In genomic region chr1:16927711-16928485, GRCh38 we compare ENCODE assay signal across 17 cellular contexts. TPM values are rescaled to one million over a fixed set of nuclear protein-coding genes. Genes with fewer than 3 reads are reported as not detected.
DNase-seq lines count a peak whose midpoint lies in the region; ATAC-seq and TF ChIP-seq lines count a peak whose summit lies in the region.
"Had no signal": no experiment of that assay in that cellular context is flagged by ENCODE, and none has a peak within 500 bp of the region (broad histone marks: within the 10 kb centered on the region; RNA-seq: fewer than 3 reads in every experiment).

No MANE protein-coding gene starts in this region.

- H3K27me3 ChIP-seq in GM23338 (ENCODE audit: insufficient read depth): no peaks in the 10 kb centered on the region
- H3K27me3 ChIP-seq: uterus had no signal

- peaks cover 55% of the 10 kb centered on the region for H3F3A ChIP-seq in GM23338 (replicated peaks; ENCODE audit: low read depth)

- no peaks in the 10 kb centered on the region for H3K9me2 ChIP-seq in GM23338 (ENCODE audit: insufficient read depth)

- no peak overlapping the region for H3K27ac ChIP-seq in GM23338 (ENCODE audit: low read depth)
- H3K27ac ChIP-seq: esophagus muscularis mucosa, SK-N-MC, uterus had no signal

- peaks cover 19% of the 10 kb centered on the region for H3K4me1 ChIP-seq in GM23338 (ENCODE audit: insufficient read depth)
- H3K4me1 ChIP-seq: uterus had no signal

- H3K4me3 ChIP-seq in GM23338: no peak overlapping the region
- H3K4me3 ChIP-seq: esophagus muscularis mucosa, SK-N-MC, uterus had no signal

- TF ChIP-seq CTCF in GM23338 (conservative IDR thresholded peaks at IDR 0.05; ENCODE audit: low read depth in 2 of 2): no peak

- H2AFZ ChIP-seq in GM23338: no peak overlapping the region

- no peak overlapping the region for H3K4me2 ChIP-seq in GM23338

- no peaks in the 10 kb centered on the region for H3K9me3 Mint-ChIP-seq in activated T-cell treated with anti-CD3 and anti-CD28 coated beads, Interleukin-2, amount 50 U/mL, for 72 hours
- no peaks in the 10 kb centered on the region for H3K9me3 Mint-ChIP-seq in GM23338
- H3K9me3 Mint-ChIP-seq in stimulated activated naive B cell treated with anti-CD40 and anti-IgM and Interleukin-4, amounts not matched to agents 10 μg/mL and 1 μg/mL and 100 μg/mL, for 72 hours: no peaks in the 10 kb centered on the region
- H3K9me3 Mint-ChIP-seq: activated T-helper 1 cell treated with anti-CD3 and anti-CD28 coated beads, Interleukin-12 subunit alpha, Interleukin-12 subunit beta, Interleukin-2, Interleukin-4 antibody, amounts not matched to agents 30 ng/mL and 10 ng/mL and 1 ng/mL, durations not matched to agents 14 hours and 24 hours and 36 hours had no signal

- ATAC-seq in activated T-cell treated with anti-CD3 and anti-CD28 coated beads, Interleukin-2, amount 50 U/mL, for 72 hours (replicated peaks in 1 of 2): peak; percentile 38 to 47
- ATAC-seq in GM23338: no peak
- peak; percentile 36 to 68 for ATAC-seq in stimulated activated naive B cell treated with anti-CD40 and anti-IgM and Interleukin-4, amounts not matched to agents 10 μg/mL and 1 μg/mL and 100 μg/mL, for 72 hours (replicated peaks)
- ATAC-seq: PC-3 had no signal

- peaks cover 17% of the 10 kb centered on the region for H3K36me3 ChIP-seq in GM23338 (ENCODE audit: insufficient read depth)
- H3K36me3 ChIP-seq: uterus had no signal

- H3K79me2 ChIP-seq in GM23338 (replicated peaks; ENCODE audit: insufficient read depth): peaks cover 38% of the 10 kb centered on the region

- peaks cover 10% of the 10 kb centered on the region for H3K4me1 Mint-ChIP-seq in activated T-cell treated with anti-CD3 and anti-CD28 coated beads, Interleukin-2, amount 50 U/mL, for 72 hours (ENCODE audit: low read depth)
- peaks cover 41% of the 10 kb centered on the region for H3K4me1 Mint-ChIP-seq in GM23338
- H3K4me1 Mint-ChIP-seq in stimulated activated naive B cell treated with anti-CD40 and anti-IgM and Interleukin-4, amounts not matched to agents 10 μg/mL and 1 μg/mL and 100 μg/mL, for 72 hours: peaks cover 10 to 18% of the 10 kb centered on the region in 2 donors

- H3K36me3 Mint-ChIP-seq in activated T-cell treated with anti-CD3 and anti-CD28 coated beads, Interleukin-2, amount 50 U/mL, for 72 hours (ENCODE audit: insufficient read depth in 2 of 2): no peaks in the 10 kb centered on the region
- H3K36me3 Mint-ChIP-seq in GM23338 (ENCODE audit: low read depth): peaks cover 34% of the 10 kb centered on the region
- H3K36me3 Mint-ChIP-seq in stimulated activated naive B cell treated with anti-CD40 and anti-IgM and Interleukin-4, amounts not matched to agents 10 μg/mL and 1 μg/mL and 100 μg/mL, for 72 hours: peaks cover 4 to 20% of the 10 kb centered on the region in 2 donors

- peaks cover 36% of the 10 kb centered on the region for H4K20me1 ChIP-seq in GM23338 (replicated peaks; ENCODE audit: insufficient read depth)

- no peak overlapping the region for H3K27ac Mint-ChIP-seq in activated T-cell treated with anti-CD3 and anti-CD28 coated beads, Interleukin-2, amount 50 U/mL, for 72 hours
- H3K27ac Mint-ChIP-seq in GM23338: peak overlapping the region; percentile 12
- no peak overlapping the region for H3K27ac Mint-ChIP-seq in stimulated activated naive B cell treated with anti-CD40 and anti-IgM and Interleukin-4, amounts not matched to agents 10 μg/mL and 1 μg/mL and 100 μg/mL, for 72 hours
- H3K27ac Mint-ChIP-seq: activated T-helper 1 cell treated with anti-CD3 and anti-CD28 coated beads, Interleukin-12 subunit alpha, Interleukin-12 subunit beta, Interleukin-2, Interleukin-4 antibody, amounts not matched to agents 30 ng/mL and 10 ng/mL and 1 ng/mL, durations not matched to agents 14 hours and 24 hours and 36 hours had no signal

- DNase-seq in activated T-cell treated with anti-CD3 and anti-CD28 coated beads, Interleukin-2, amount 50 U/mL, for 72 hours: no peak
- no peak for DNase-seq in activated T-cell treated with anti-CD3 and anti-CD28 coated beads, Interleukin-2, amount 50 U/mL, for 1 hour
- DNase-seq in GM23338 (ENCODE audit: low spot score) (no peak), iPS-NIHi11 (ENCODE audit: low spot score) (peak; percentile 21), HK-2 (ENCODE audit: unreplicated experiment) (no peak), GOT3 (lab: John Stamatoyannopoulos, UW) (no peak), SIG-M5 treated with dmso at 0.1 percent for 504 hours (lab: John Stamatoyannopoulos, UW; ENCODE audit: unreplicated experiment) (no peak)
- DNase-seq in stimulated activated naive B cell treated with anti-CD40 and anti-IgM and Interleukin-4, amounts not matched to agents 10 μg/mL and 1 μg/mL and 100 μg/mL, for 72 hours: no peak
- DNase-seq: activated CD4-positive, alpha-beta T cell treated with anti-CD3 and anti-CD28 coated beads, Interleukin-2, amount 50 U/mL, for 4 hours; NCI-H1048; PC-3; stimulated activated naive CD4-positive, alpha-beta T cell treated with Interleukin-2 at 50 U/mL for 16 hours; uterus had no signal

- H3K4me3 Mint-ChIP-seq in activated T-cell treated with anti-CD3 and anti-CD28 coated beads, Interleukin-2, amount 50 U/mL, for 72 hours: no peak overlapping the region
- H3K4me3 Mint-ChIP-seq in GM23338: no peak overlapping the region; the same call in 2 of the 3 replicates
- no peak overlapping the region for H3K4me3 Mint-ChIP-seq in stimulated activated naive B cell treated with anti-CD40 and anti-IgM and Interleukin-4, amounts not matched to agents 10 μg/mL and 1 μg/mL and 100 μg/mL, for 72 hours
- H3K4me3 Mint-ChIP-seq: activated T-helper 1 cell treated with anti-CD3 and anti-CD28 coated beads, Interleukin-12 subunit alpha, Interleukin-12 subunit beta, Interleukin-2, Interleukin-4 antibody, amounts not matched to agents 30 ng/mL and 10 ng/mL and 1 ng/mL, durations not matched to agents 14 hours and 24 hours and 36 hours had no signal

- no peaks in the 10 kb centered on the region for H3K27me3 Mint-ChIP-seq in activated T-cell treated with anti-CD3 and anti-CD28 coated beads, Interleukin-2, amount 50 U/mL, for 72 hours (ENCODE audit: low read depth)
- peaks cover 17% of the 10 kb centered on the region for H3K27me3 Mint-ChIP-seq in GM23338 (ENCODE audit: insufficient read depth, low read depth, poor library complexity)
- no peaks in the 10 kb centered on the region for H3K27me3 Mint-ChIP-seq in stimulated activated naive B cell treated with anti-CD40 and anti-IgM and Interleukin-4, amounts not matched to agents 10 μg/mL and 1 μg/mL and 100 μg/mL, for 72 hours

TF ChIP-seq in GM23338, 12 proteins besides CTCF, POLR2A, EP300 and RAD21 (continues in another document):
- no peak for TF ChIP-seq ZNF114 (CRISPR knock-in tag; IDR thresholded peaks at IDR 0.05)
- no peak for TF ChIP-seq REST (IDR thresholded peaks at IDR 0.05; ENCODE audit: unreplicated experiment)
- no peak for TF ChIP-seq NANOG (IDR thresholded peaks at IDR 0.05; ENCODE audit: borderline replicate concordance)
- no peak for TF ChIP-seq EZH2 (IDR thresholded peaks at IDR 0.05; ENCODE audit: low read depth, unreplicated experiment)
- TF ChIP-seq ETS1 (IDR thresholded peaks at IDR 0.05): no peak

RNA-seq across cellular contexts. Expression of gene CROCC, which starts 6.2 kb away (rescaled TPM):
- total RNA-seq in activated T-cell treated with anti-CD3 and anti-CD28 coated beads, Interleukin-2, amount 50 U/mL, for 72 hours: 10 to 100 TPM; 16.8 to 24.7 TPM
- 74.6 and 106 TPM in 2 replicates for total RNA-seq in GM23338 (2014; rRNA removed; shearing (Covaris generic))
- polyA plus RNA-seq in GM23338 (2016; fragmentation: Nextera tagmentation; extraction: Ambion mirVana): 13.0 and 15.1 TPM in 2 replicates

RNA-seq across cellular contexts. Expression of gene RNU1-2, which starts 32.1 kb away (rescaled TPM):
- total RNA-seq in activated T-cell treated with anti-CD3 and anti-CD28 coated beads, Interleukin-2, amount 50 U/mL, for 72 hours: 1,000 to 10,000 TPM; 1,100 to 1,278 TPM
- total RNA-seq in GM23338 (2014; rRNA removed; shearing (Covaris generic)): under 0.01 TPM in 1 of 2 replicates, not detected in the other
- polyA plus RNA-seq in GM23338 (2016; fragmentation: Nextera tagmentation; extraction: Ambion mirVana): not detected in 2 replicates
- total RNA-seq: G401 had no signal

RNA-seq across cellular contexts. Expression of gene MFAP2, which starts 52.5 kb away (rescaled TPM):
- total RNA-seq in activated T-cell treated with anti-CD3 and anti-CD28 coated beads, Interleukin-2, amount 50 U/mL, for 72 hours: under 1 TPM; 0.37 to 0.67 TPM
- 107 and 129 TPM in 2 replicates for total RNA-seq in GM23338 (2014; rRNA removed; shearing (Covaris generic))
- polyA plus RNA-seq in GM23338 (2016; fragmentation: Nextera tagmentation; extraction: Ambion mirVana): 255 TPM in 2 replicates
- total RNA-seq: activated T-helper 1 cell treated with anti-CD3 and anti-CD28 coated beads, Interleukin-12 subunit alpha, Interleukin-12 subunit beta, Interleukin-2, Interleukin-4 antibody, amounts not matched to agents 30 ng/mL and 10 ng/mL and 1 ng/mL, durations not matched to agents 14 hours and 24 hours and 36 hours had no signal

Comparison
In these comparisons a context has a peak if more than half of its experiments do, and no peak if none do; other contexts are left out.
1. RNA of gene RNU1-2, which starts 32.1 kb away (total RNA-seq): 1,100 to 1,278 TPM in activated T-cell treated with anti-CD3 and anti-CD28 coated beads, Interleukin-2, amount 50 U/mL, for 72 hours; under 0.01 TPM in GM23338; every median in the first group is over 1,000 times any median in the second.
2. RNA of gene MFAP2, which starts 52.5 kb away (total RNA-seq): 107 to 129 TPM in GM23338; 0.37 to 0.67 TPM in activated T-cell treated with anti-CD3 and anti-CD28 coated beads, Interleukin-2, amount 50 U/mL, for 72 hours; every median in the first group is over 10 times any median in the second.